Comparison of ENCODE assay signal across 11 cellular contexts in genomic region chrX:39661508-39661907, GRCh38.
"Had no signal": no experiment of that assay in that cellular context is flagged by ENCODE, and none has a peak within 500 bp of the region (broad histone marks: within the 10 kb centered on the region; RNA-seq: fewer than 3 reads in every experiment).

No MANE protein-coding gene starts in this region.

- H3K4me3 ChIP-seq: GM23248, GM23338, HAP-1 had no signal

- H3K27ac ChIP-seq: GM23248 had no signal

- H3K9me3 Mint-ChIP-seq: GM23338, HFFc6 had no signal

- H2AFZ ChIP-seq: GM23248, GM23338 had no signal

- FAIRE-seq: H1, H54 had no signal

- H3K4me2 ChIP-seq: GM23338 had no signal

- H3K27ac Mint-ChIP-seq: GM23338, H9, HFFc6 had no signal

- ATAC-seq: GM23338, HCT116 had no signal

- H3K36me3 ChIP-seq: HAP-1 had no signal

- DNase-seq: GM23248, GOT3, H7, H9, HCEC 1CT, HFFc6 had no signal

- H3K9me3 ChIP-seq: HAP-1 had no signal

- H3K9ac ChIP-seq: GM23248 had no signal

- H3K4me3 Mint-ChIP-seq: GM23338, H9, HFFc6 had no signal
